ENCODE assay signal across 15 cellular contexts in genomic region chr22:20215742-20216141, GRCh38. TPM values are rescaled to one million over a fixed set of nuclear protein-coding genes. Genes with fewer than 3 reads are reported as not detected.
A peak's percentile ranks its signal among the peaks of the same experiment; 100 is the strongest.
DNase-seq lines count a peak whose midpoint lies in the region; FAIRE-seq and TF ChIP-seq lines count a peak whose summit lies in the region.
"Had no signal": no experiment of that assay in that cellular context is flagged by ENCODE, and none has a peak within 500 bp of the region (broad histone marks: within the 10 kb centered on the region; RNA-seq: fewer than 3 reads in every experiment).

No MANE protein-coding gene starts in this region.

- CTCF ChIA-PET in H1 (lab: Charles Lee; ENCODE audit: partially characterized antibody) = interaction anchor here (0.6 to 4.0 kb wide), 17 partner anchors 9 to 102 kb away, joined by 3 to 36 read pairs (median 4); partner anchors contain the start of gene CCDC188

- H3K18ac ChIP-seq in H1 (ENCODE audit: extremely low read depth, low read length) = no peak overlapping the region

- no peak for TF ChIP-seq POLR2A in H1 (IDR thresholded peaks at IDR 0.05; ENCODE audit: control extremely low read depth in 1 of 2, low read depth in 2 of 2, low read length in 2 of 2)

- no peak overlapping the region for H4K5ac ChIP-seq in H1 (ENCODE audit: insufficient read length, low read depth, low read length)

- no peak for FAIRE-seq in H1 (lab: Jason Lieb, UNC)
- FAIRE-seq: H54 had no signal

- H3K9ac ChIP-seq in MM.1S (ENCODE audit: low read length) = no peak overlapping the region
- H3K9ac ChIP-seq in H1 (replicated peaks in 1 of 4; ENCODE audit: extremely low read depth in 1 of 4, low read depth in 3 of 4, low read length in 3 of 4) = no peak overlapping the region

- no peaks in the 10 kb centered on the region for H3K23me2 ChIP-seq in H1 (ENCODE audit: low read depth, low read length)

- H3K27ac ChIP-seq in C4-2B (peak overlapping the region; percentile 2; the same call in 1 of the 2 replicates), MM.1S (ENCODE audit: low read length) (no peak overlapping the region), H1 (ENCODE audit: low read depth, low read length) (no peak overlapping the region), coronary artery (no peak overlapping the region)
- H3K27ac ChIP-seq: PC-9 had no signal

- TF ChIP-seq CTCF in C4-2B (conservative IDR thresholded peaks at IDR 0.05) = no peak
- peak; percentile 25 for TF ChIP-seq CTCF in GM12873 (IDR thresholded peaks at IDR 0.05; ENCODE audit: insufficient read depth, low read depth, low read length, missing control alignments)
- peak; percentile 13 for TF ChIP-seq CTCF in MM.1S (IDR thresholded peaks at IDR 0.05; ENCODE audit: low read length)
- TF ChIP-seq CTCF in H1 (IDR thresholded peaks at IDR 0.05; ENCODE audit: control extremely low read depth in 1 of 3, insufficient read depth in 1 of 3, low read depth in 1 of 3, low read length in 3 of 3) = peak in 1 of 3 experiments; percentile 21; a peak in 1 of 4 replicates
- TF ChIP-seq CTCF in coronary artery (IDR thresholded peaks at IDR 0.05) = no peak

- H3K4me2 ChIP-seq in MM.1S (ENCODE audit: low read depth, low read length) = no peak overlapping the region
- no peak overlapping the region for H3K4me2 ChIP-seq in H1 (ENCODE audit: insufficient read depth in 1 of 2, low read depth in 2 of 2, low read length in 2 of 2)
- H3K4me2 ChIP-seq: PC-9 had no signal

- peak overlapping the region; percentile 68; the same call in 1 of the 2 replicates for H2BK12ac ChIP-seq in H1 (ENCODE audit: low read depth, low read length)

- H3K4ac ChIP-seq in H1 (replicated peaks; ENCODE audit: insufficient read length, low read depth, low read length) = no peak overlapping the region

- H3K4me3 ChIP-seq in MM.1S (ENCODE audit: low read length) (no peak overlapping the region), H1 (ENCODE audit: extremely low read depth in 1 of 4, insufficient read depth in 2 of 4, low read depth in 3 of 4, low read length in 4 of 4) (no peak overlapping the region), coronary artery (no peak overlapping the region)
- H3K4me3 ChIP-seq: PC-9 had no signal

- H2BK120ac ChIP-seq in H1 (replicated peaks; ENCODE audit: low read depth, low read length) = no peak overlapping the region

- H2BK15ac ChIP-seq in H1 (ENCODE audit: low read length) = no peak overlapping the region

- no peaks in the 10 kb centered on the region for H3K79me2 ChIP-seq in MM.1S (ENCODE audit: low read length)
- no peaks in the 10 kb centered on the region for H3K79me2 ChIP-seq in H1 (ENCODE audit: control insufficient read depth in 1 of 2, insufficient read depth in 2 of 2, low read length in 2 of 2)

- no peak overlapping the region for H2AK5ac ChIP-seq in H1 (ENCODE audit: low read depth, low read length)

- POLR2A ChIA-PET in H1 (lab: Charles Lee; ENCODE audit: partially characterized antibody) = interaction anchor here (0.8 to 1.4 kb wide), 2 partner anchors 10 to 94 kb away, joined by 3 read pairs; no protein-coding TSS in a partner anchor

- H3K9me2 ChIP-seq in MM.1S (replicated peaks; ENCODE audit: insufficient read depth, low read length) = no peaks in the 10 kb centered on the region

- no peaks in the 10 kb centered on the region for H3K79me1 ChIP-seq in H1 (ENCODE audit: low read depth, low read length)

- no peak overlapping the region for H3K23ac ChIP-seq in H1 (ENCODE audit: insufficient read length)

- no CpG with 5 or more reads among the region's 4 CpGs for WGBS in H1 (ENCODE audit: extremely low coverage in 1 of 2, insufficient coverage in 1 of 2, insufficient read length in 1 of 2, insufficient replicate concordance in 2 of 2, low coverage in 1 of 2, low lambda C conversion rate in 2 of 2, missing lambda C conversion rate in 1 of 2), 2 experiments

- no peaks in the 10 kb centered on the region for H3K4me1 ChIP-seq in MM.1S (ENCODE audit: low read length)
- no peaks in the 10 kb centered on the region for H3K4me1 ChIP-seq in H1 (replicated peaks in 1 of 4; ENCODE audit: control insufficient read depth in 3 of 4, insufficient read depth in 4 of 4, low read length in 3 of 4)

- H4K8ac ChIP-seq in H1 (ENCODE audit: extremely low read depth, insufficient read depth, low read length) = no peak overlapping the region

- no peak for TF ChIP-seq EP300 in H1 (IDR thresholded peaks at IDR 0.05; ENCODE audit: borderline replicate concordance in 1 of 2, low read depth in 2 of 2, low read length in 2 of 2)

- DNase-seq in MM.1S (no peak), H1 (ENCODE audit: low read depth in 1 of 2, low spot score in 2 of 2) (no peak), NCI-H146 (lab: John Stamatoyannopoulos, UW) (no peak), coronary artery (ENCODE audit: low spot score) (no peak)
- no peak for DNase-seq in stimulated activated CD4-positive, alpha-beta T cell treated with anti-CD3 and anti-CD28 coated beads, Interleukin-12 subunit alpha, Interleukin-12 subunit beta, amount 100 ng/mL, for 4 hours
- DNase-seq: DMS 273 treated with DMSO at 0.1 percent for 48 hours, NCI-H1048, NCI-H226, NCI-H526, PC-9, T-cell had no signal

- no peaks in the 10 kb centered on the region for H3F3A ChIP-seq in MM.1S (ENCODE audit: insufficient read depth, low read length)

- no peak overlapping the region for H2BK5ac ChIP-seq in H1 (ENCODE audit: low read depth, low read length)

- H3K14ac ChIP-seq in H1 (ENCODE audit: insufficient read length) = no peak overlapping the region

- TF ChIP-seq RAD21 in H1 (IDR thresholded peaks at IDR 0.05 in 1 of 2, conservative IDR thresholded peaks at IDR 0.05 in 1 of 2; ENCODE audit: low read depth in 2 of 2, low read length in 2 of 2) = 0 out of 4 replicates have a peak, but pooled peaks of 1 of the 2 experiments have one; percentile 13

- H4K91ac ChIP-seq in H1 (replicated peaks; ENCODE audit: insufficient read length, low read length) = no peak overlapping the region

- H4K20me1 ChIP-seq in MM.1S (ENCODE audit: insufficient read depth, low read length) (no peaks in the 10 kb centered on the region), H1 (replicated peaks in 1 of 2; ENCODE audit: control insufficient read depth in 1 of 2, insufficient read depth in 2 of 2, low read length in 2 of 2) (no peaks in the 10 kb centered on the region)

- peaks cover 93% of the 10 kb centered on the region for H3K27me3 ChIP-seq in MM.1S (replicated peaks; ENCODE audit: insufficient read depth, low read length)
- no peaks in the 10 kb centered on the region for H3K27me3 ChIP-seq in H1 (replicated peaks in 1 of 4; ENCODE audit: control insufficient read depth in 3 of 4, extremely low read depth in 1 of 4, insufficient read depth in 3 of 4, low read length in 3 of 4)

- no peak overlapping the region for H3K56ac ChIP-seq in H1 (replicated peaks; ENCODE audit: insufficient read length, low read depth, low read length)

- H3K9me3 ChIP-seq in MM.1S (replicated peaks; ENCODE audit: insufficient read depth, low read length) (no peaks in the 10 kb centered on the region), H1 (ENCODE audit: insufficient read depth in 2 of 2, low read depth in 1 of 2, low read length in 1 of 2) (peaks cover 0 to 2% of the 10 kb centered on the region in 2 experiments; a peak in 1 of 4 replicates)

- H2BK20ac ChIP-seq in H1 (ENCODE audit: low read length) = no peak overlapping the region

- no peaks in the 10 kb centered on the region for H3K36me3 ChIP-seq in MM.1S (replicated peaks; ENCODE audit: insufficient read depth, low read length)
- no peaks in the 10 kb centered on the region for H3K36me3 ChIP-seq in H1 (ENCODE audit: control insufficient read depth in 2 of 4, insufficient read depth in 4 of 4, low read length in 3 of 4)

- H2AFZ ChIP-seq in MM.1S (ENCODE audit: low read length) (no peak overlapping the region), H1 (ENCODE audit: low read length) (no peak overlapping the region)
- H2AFZ ChIP-seq: PC-9 had no signal

TF ChIP-seq in H1, 55 proteins besides CTCF, POLR2A, EP300 and RAD21 (continues in another document):
- TF ChIP-seq KDM4A (IDR thresholded peaks at IDR 0.05; ENCODE audit: low read depth, low read length, severe bottlenecking) = no peak
- TF ChIP-seq JUN (IDR thresholded peaks at IDR 0.05; ENCODE audit: low read depth, low read length) = no peak
- TF ChIP-seq CHD2 (IDR thresholded peaks at IDR 0.05; ENCODE audit: low read length) = no peak
- no peak for TF ChIP-seq YY1 (IDR thresholded peaks at IDR 0.05; ENCODE audit: low read depth, low read length)
- no peak for TF ChIP-seq BRCA1 (IDR thresholded peaks at IDR 0.05; ENCODE audit: low read depth, low read length)
- no peak for TF ChIP-seq HDAC2 (IDR thresholded peaks at IDR 0.05; ENCODE audit: borderline replicate concordance in 1 of 2, low read depth in 2 of 2, low read length in 2 of 2)
- TF ChIP-seq ATF2 (IDR thresholded peaks at IDR 0.05; ENCODE audit: low read length) = no peak
- no peak for TF ChIP-seq TAF1 (IDR thresholded peaks at IDR 0.05; ENCODE audit: low read depth, low read length)

RNA-seq across cellular contexts. Expression of gene RTN4R, which starts 52.4 kb away (rescaled TPM):
- total RNA-seq in H1 (2021; fragmentation: NEBNext Ultra II Directional; extraction: Animal tissue kit (Norgen Biotek cat#: 25700)) = 21.8 and 22.5 TPM in 2 replicates
- polyA plus RNA-seq in H1 (2011; rRNA removed) = 41.3 and 51.5 TPM in 2 replicates
- 24.6 TPM for polyA plus RNA-seq in H1 (2011; cell fraction: cytosol; rRNA removed)
- polyA plus RNA-seq in H1 (2011; cell fraction: nucleus; rRNA removed) = 24.0 TPM
- polyA plus RNA-seq in H1 (2012, experiment 1 of 2) = 11.0 to 25.6 TPM (median 23.1 TPM) in 4 replicates
- 19.1 TPM for polyA plus RNA-seq in H1 (2012, experiment 2 of 2)
- 30.2 TPM for polyA plus RNA-seq in H1 (2013, experiment 1 of 2)
- 29.2 TPM for polyA plus RNA-seq in H1 (2013, experiment 2 of 2)
- 10.5 and 13.6 TPM in 2 replicates for polyA minus RNA-seq in H1 (2011; rRNA and poly(A)+ RNA removed)
- 23.1 TPM for polyA minus RNA-seq in H1 (2011; cell fraction: cytosol; rRNA and poly(A)+ RNA removed)
- 9.8 TPM for polyA minus RNA-seq in H1 (2011; cell fraction: nucleus; rRNA and poly(A)+ RNA removed)
- polyA plus RNA-seq: IgD-negative memory B cell had no signal

Comparison
In these comparisons a context has a peak if more than half of its experiments do, and no peak if none do; other contexts are left out.
1. CTCF ChIP-seq: peak in GM12873 (single experiment) and MM.1S (single experiment); none in C4-2B (single experiment) and coronary artery (single experiment).